11 cellular contexts compared by ENCODE assay signal in genomic region chr2:28588231-28588725, GRCh38.
DNase-seq lines count a peak whose midpoint lies in the region; ATAC-seq and TF ChIP-seq lines count a peak whose summit lies in the region.
"Had no signal": no experiment of that assay in that cellular context is flagged by ENCODE, and none has a peak within 500 bp of the region (broad histone marks: within the 10 kb centered on the region; RNA-seq: fewer than 3 reads in every experiment).

No MANE protein-coding gene starts in this region.

- H3K4me3 ChIP-seq in BLaER1 treated with 17β-estradiol and CSF1 and Interleukin-3, amounts not matched to agents 10 nM and 100 nM: no peak overlapping the region
- H3K4me3 ChIP-seq in DND-41 (ENCODE audit: low read depth in 1 of 2, low read length in 2 of 2): no peak overlapping the region

- peaks cover 3% of the 10 kb centered on the region for H3K27me3 Mint-ChIP-seq in activated T-cell treated with anti-CD3 and anti-CD28 coated beads, Interleukin-2, amount 50 U/mL, for 4 hours (ENCODE audit: low read depth)
- peaks cover 12% of the 10 kb centered on the region for H3K27me3 Mint-ChIP-seq in memory B cell

- TF ChIP-seq CTCF in DND-41 (IDR thresholded peaks at IDR 0.05; ENCODE audit: borderline replicate concordance, extremely low read depth, low read length, poor library complexity, severe bottlenecking): no peak

- H3K4me1 ChIP-seq in BLaER1 treated with 17β-estradiol and CSF1 and Interleukin-3, amounts not matched to agents 10 nM and 100 nM: peaks cover 28 to 62% (median 35%) of the 10 kb centered on the region in 10 experiments
- H3K4me1 ChIP-seq in DND-41 (ENCODE audit: insufficient read depth, low read length): peaks cover 33% of the 10 kb centered on the region

- DNase-seq in DND-41 (no peak), memory B cell (ENCODE audit: low spot score in 2 of 2) (no peak)
- DNase-seq in activated T-cell treated with anti-CD3 and anti-CD28 coated beads, Interleukin-2, amount 50 U/mL, for 4 hours: no peak
- DNase-seq: activated naive CD4-positive, alpha-beta T cell treated with anti-CD3 and anti-CD28 coated beads, Interleukin-2, amount 50 U/mL, for 16 hours; NCI-H1048 had no signal

- H3K27me3 ChIP-seq in BLaER1 treated with 17β-estradiol and CSF1 and Interleukin-3, amounts not matched to agents 10 nM and 100 nM: no peaks in the 10 kb centered on the region
- no peaks in the 10 kb centered on the region for H3K27me3 ChIP-seq in DND-41 (ENCODE audit: insufficient read depth, low read length, poor library complexity)

- H3K4me2 ChIP-seq in BLaER1 treated with 17β-estradiol and CSF1 and Interleukin-3, amounts not matched to agents 10 nM and 100 nM: peak overlapping the region; percentile 57 to 75 (median 66)
- peak overlapping the region; percentile 53; the same call in 1 of the 2 replicates for H3K4me2 ChIP-seq in DND-41 (ENCODE audit: insufficient read depth, low read length)

- H3K36me3 ChIP-seq in BLaER1 treated with 17β-estradiol and CSF1 and Interleukin-3, amounts not matched to agents 10 nM and 100 nM: no peaks in the 10 kb centered on the region
- no peaks in the 10 kb centered on the region for H3K36me3 ChIP-seq in DND-41 (ENCODE audit: insufficient read depth, low read length)

- ATAC-seq in DND-41 (ENCODE audit: insufficient read depth, low read depth) (no peak), memory B cell (ENCODE audit: low read depth) (peak; percentile 31), HG03520 (IDR thresholded peaks at IDR 0.05; ENCODE audit: unreplicated experiment) (no peak), HG02759 (IDR thresholded peaks at IDR 0.05; ENCODE audit: unreplicated experiment) (no peak), HG02981 (IDR thresholded peaks at IDR 0.05; ENCODE audit: unreplicated experiment) (no peak), GM21360 (IDR thresholded peaks at IDR 0.05; ENCODE audit: unreplicated experiment) (no peak)
- no peak for ATAC-seq in activated T-cell treated with anti-CD3 and anti-CD28 coated beads, Interleukin-2, amount 50 U/mL, for 4 hours

- H3K36me3 Mint-ChIP-seq in activated T-cell treated with anti-CD3 and anti-CD28 coated beads, Interleukin-2, amount 50 U/mL, for 4 hours (ENCODE audit: insufficient read depth): no peaks in the 10 kb centered on the region
- H3K36me3 Mint-ChIP-seq in memory B cell: no peaks in the 10 kb centered on the region

- peak overlapping the region in 3 of 11 experiments; percentile 18 to 27 (median 26); a peak in 1 of 22 replicates for H3K27ac ChIP-seq in BLaER1 treated with 17β-estradiol and CSF1 and Interleukin-3, amounts not matched to agents 10 nM and 100 nM
- no peak overlapping the region for H3K27ac ChIP-seq in DND-41 (ENCODE audit: low read length)

- no peaks in the 10 kb centered on the region for H3K9me3 ChIP-seq in BLaER1 treated with 17β-estradiol and CSF1 and Interleukin-3, amounts not matched to agents 10 nM and 100 nM (replicated peaks in 1 of 11)
- no peaks in the 10 kb centered on the region for H3K9me3 ChIP-seq in DND-41 (ENCODE audit: insufficient read depth, low read length, severe bottlenecking)

- no peak overlapping the region for H3K27ac Mint-ChIP-seq in memory B cell
- H3K27ac Mint-ChIP-seq: nephron had no signal

- no peaks in the 10 kb centered on the region for H4K20me1 ChIP-seq in BLaER1 treated with 17β-estradiol and CSF1 and Interleukin-3, amounts not matched to agents 10 nM and 100 nM
- H4K20me1 ChIP-seq in DND-41 (ENCODE audit: insufficient read depth, low read length): peaks cover 9% of the 10 kb centered on the region; the same call in 1 of the 2 replicates

- H3K79me2 ChIP-seq in DND-41 (ENCODE audit: insufficient read depth, low read length): no peaks in the 10 kb centered on the region

- H3K4me3 Mint-ChIP-seq in activated T-cell treated with anti-CD3 and anti-CD28 coated beads, Interleukin-2, amount 50 U/mL, for 4 hours: peak overlapping the region; percentile 12
- no peak overlapping the region for H3K4me3 Mint-ChIP-seq in memory B cell
- H3K4me3 Mint-ChIP-seq: nephron had no signal

- no peaks in the 10 kb centered on the region for H3K9me3 Mint-ChIP-seq in activated T-cell treated with anti-CD3 and anti-CD28 coated beads, Interleukin-2, amount 50 U/mL, for 4 hours
- no peaks in the 10 kb centered on the region for H3K9me3 Mint-ChIP-seq in memory B cell
- H3K9me3 Mint-ChIP-seq: nephron had no signal

- H3K4me1 Mint-ChIP-seq in activated T-cell treated with anti-CD3 and anti-CD28 coated beads, Interleukin-2, amount 50 U/mL, for 4 hours (ENCODE audit: low read depth): peaks cover 43% of the 10 kb centered on the region
- peaks cover 10% of the 10 kb centered on the region for H3K4me1 Mint-ChIP-seq in memory B cell

- no peak overlapping the region for H3K9ac ChIP-seq in BLaER1 treated with 17β-estradiol and CSF1 and Interleukin-3, amounts not matched to agents 10 nM and 100 nM
- no peak overlapping the region for H3K9ac ChIP-seq in DND-41 (ENCODE audit: low read depth, low read length)

- H2AFZ ChIP-seq in DND-41 (ENCODE audit: low read depth, low read length): no peak overlapping the region
